Comparison of ENCODE assay signal across 17 cellular contexts in genomic region chrX:2600564-2600963, GRCh38.
"Had no signal": no experiment of that assay in that cellular context is flagged by ENCODE, and none has a peak within 500 bp of the region (broad histone marks: within the 10 kb centered on the region; RNA-seq: fewer than 3 reads in every experiment).

No MANE protein-coding gene starts in this region.

- H3K4me3 Mint-ChIP-seq: mesothelial cell of epicardium; naive thymus-derived CD4-positive, alpha-beta T cell; natural killer cell treated with Interleukin-12 subunit alpha and Interleukin-12 subunit beta and Interleukin-15 and Interleukin-18, amount 100 ng/mL, for 72 hours; stimulated activated naive CD8-positive, alpha-beta T cell treated with anti-CD3 and anti-CD28 coated beads, Interleukin-15, amount 100 ng/mL, for 72 hours had no signal

- H3K27ac Mint-ChIP-seq: mesothelial cell of epicardium; natural killer cell treated with Interleukin-12 subunit alpha and Interleukin-12 subunit beta and Interleukin-15 and Interleukin-18, amount 100 ng/mL, for 72 hours; stimulated activated naive CD8-positive, alpha-beta T cell treated with anti-CD3 and anti-CD28 coated beads, Interleukin-15, amount 100 ng/mL, for 72 hours had no signal

- DNase-seq: heart right ventricle; islet precursor cell; left ventricle myocardium inferior; mesendoderm; naive thymus-derived CD4-positive, alpha-beta T cell; nucleus accumbens; right lobe of liver; stimulated activated CD4-positive, alpha-beta T cell treated with anti-CD3 and anti-CD28 coated beads, Interleukin-12 subunit alpha, Interleukin-12 subunit beta, amount 100 ng/mL, for 4 hours; stimulated activated CD4-positive, alpha-beta T cell treated with anti-CD3 and anti-CD28 coated beads, Interleukin-15, amount 100 ng/mL, for 24 hours; stimulated activated CD4-positive, alpha-beta T cell treated with anti-CD3 and anti-CD28 coated beads, Interleukin-2, amount 100 ng/mL, for 24 hours; stimulated activated CD4-positive, alpha-beta T cell treated with anti-CD3 and anti-CD28 coated beads, Interleukin-4, amount 100 ng/mL, for 1 hour; stimulated activated naive CD4-positive, alpha-beta T cell treated with Interleukin-2 at 50 U/mL for 16 hours; stimulated activated naive CD8-positive, alpha-beta T cell treated with anti-CD3 and anti-CD28 coated beads, Interleukin-15, amount 100 ng/mL, for 72 hours; substantia nigra; upper lobe of left lung had no signal

- H3K4me1 Mint-ChIP-seq: stimulated activated naive CD8-positive, alpha-beta T cell treated with anti-CD3 and anti-CD28 coated beads, Interleukin-15, amount 100 ng/mL, for 72 hours had no signal

- H3K36me3 Mint-ChIP-seq: natural killer cell treated with Interleukin-12 subunit alpha and Interleukin-12 subunit beta and Interleukin-15 and Interleukin-18, amount 100 ng/mL, for 72 hours had no signal

- H3K9me3 Mint-ChIP-seq: mesothelial cell of epicardium; natural killer cell treated with Interleukin-12 subunit alpha and Interleukin-12 subunit beta and Interleukin-15 and Interleukin-18, amount 100 ng/mL, for 72 hours; stimulated activated naive CD8-positive, alpha-beta T cell treated with anti-CD3 and anti-CD28 coated beads, Interleukin-15, amount 100 ng/mL, for 72 hours had no signal

- H3K27me3 Mint-ChIP-seq: naive thymus-derived CD4-positive, alpha-beta T cell; natural killer cell treated with Interleukin-12 subunit alpha and Interleukin-12 subunit beta and Interleukin-15 and Interleukin-18, amount 100 ng/mL, for 72 hours; stimulated activated naive CD8-positive, alpha-beta T cell treated with anti-CD3 and anti-CD28 coated beads, Interleukin-15, amount 100 ng/mL, for 72 hours had no signal

- ATAC-seq: heart right ventricle; naive thymus-derived CD4-positive, alpha-beta T cell; natural killer cell treated with Interleukin-12 subunit alpha and Interleukin-12 subunit beta and Interleukin-15 and Interleukin-18, amount 100 ng/mL, for 72 hours; right lobe of liver; stimulated activated naive CD8-positive, alpha-beta T cell treated with anti-CD3 and anti-CD28 coated beads, Interleukin-15, amount 100 ng/mL, for 72 hours had no signal
